17 cellular contexts compared by ENCODE assay signal in the genomic region with DNA sequence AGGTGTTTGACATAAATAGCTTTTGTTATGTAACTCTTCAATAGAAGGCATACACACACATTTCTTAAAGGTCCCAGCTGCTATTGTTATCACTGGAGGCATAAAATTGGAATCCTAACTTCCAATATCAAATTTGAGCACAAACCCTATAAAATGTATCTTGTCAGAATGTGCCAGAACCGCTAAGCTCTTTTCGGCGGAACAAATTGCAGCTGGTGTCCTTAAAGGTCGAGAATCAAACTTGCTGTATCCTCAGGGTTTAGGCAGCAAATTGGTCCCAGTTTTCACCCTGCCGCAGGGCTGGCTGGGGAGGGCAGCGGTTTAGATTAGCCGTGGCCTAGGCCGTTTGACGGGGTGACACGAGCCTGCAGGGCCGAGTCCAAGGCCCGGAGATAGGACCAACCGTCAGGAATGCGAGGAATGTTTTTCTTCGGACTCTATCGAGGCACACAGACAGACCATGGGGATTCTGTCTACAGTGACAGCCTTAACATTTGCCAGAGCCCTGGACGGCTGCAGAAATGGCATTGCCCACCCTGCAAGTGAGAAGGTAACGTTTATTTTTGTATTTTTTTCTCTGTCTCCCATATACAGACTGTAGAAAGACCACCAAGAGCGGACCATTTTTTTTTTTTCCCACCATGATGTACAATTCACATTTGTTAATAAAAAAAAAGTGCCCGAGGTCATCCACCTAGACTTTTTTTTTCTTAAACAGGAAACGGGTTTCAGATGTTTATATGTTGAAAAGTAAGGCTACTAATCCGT.
DNase-seq lines count a peak whose midpoint lies in the region; TF ChIP-seq lines count a peak whose summit lies in the region.
"Had no signal": no experiment of that assay in that cellular context is flagged by ENCODE, and none has a peak within 500 bp of the region (broad histone marks: within the 10 kb centered on the region; RNA-seq: fewer than 3 reads in every experiment).

No MANE protein-coding gene starts in this region.

- DNase-seq in EL (peak; percentile 17), amniotic epithelial cell (ENCODE audit: low read depth) (peak; percentile 31), iPS-NIHi7 (ENCODE audit: extremely low spot score) (peak; percentile 76), nephron progenitor cell (peak; percentile 65), MCF 10A (ENCODE audit: unreplicated experiment) (no peak), DMS53 (lab: John Stamatoyannopoulos, UW) (no peak), NCI-H2081 treated with DMSO at 0.1 percent for 48 hours (lab: John Stamatoyannopoulos, UW) (no peak), NCI-H1092 treated with DMSO at 0.1 percent for 48 hours (lab: John Stamatoyannopoulos, UW) (no peak)
- DNase-seq: activated CD4-positive, CD25-positive, alpha-beta regulatory T cell treated with anti-CD3 and anti-CD28 coated beads, Interleukin-2, amount 50 U/mL, for 72 hours; activated effector memory CD4-positive, alpha-beta T cell treated with anti-CD3 and anti-CD28 coated beads, Interleukin-2, amount 50 U/mL, for 16 hours; aorta; CD4-positive, alpha-beta T cell; HCEC 1CT; head of caudate nucleus; NCI-H187; NCI-H526 treated with DMSO at 0.1 percent for 48 hours; stimulated activated naive CD4-positive, alpha-beta T cell had no signal

- CTCF ChIA-PET in MCF 10A (lab: Yijun Ruan, JAX) = no interaction called here

- TF ChIP-seq CTCF in nephron progenitor cell (IDR thresholded peaks at IDR 0.05) (no peak), MCF 10A (IDR thresholded peaks at IDR 0.05; ENCODE audit: unreplicated experiment) (no peak)

- H3K9me3 Mint-ChIP-seq in nephron progenitor cell (no peaks in the 10 kb centered on the region), MCF 10A (ENCODE audit: unreplicated experiment) (no peaks in the 10 kb centered on the region)
- H3K9me3 Mint-ChIP-seq: CD4-positive, alpha-beta T cell had no signal

- H3K4me1 Mint-ChIP-seq in nephron progenitor cell (peaks cover 80% of the 10 kb centered on the region), MCF 10A (ENCODE audit: insufficient read depth, unreplicated experiment) (no peaks in the 10 kb centered on the region)

- H3K4me3 Mint-ChIP-seq in nephron progenitor cell (peak overlapping the region; percentile 26), MCF 10A (ENCODE audit: unreplicated experiment) (no peak overlapping the region)
- H3K4me3 Mint-ChIP-seq: CD4-positive, alpha-beta T cell had no signal

- intact Hi-C loops in MCF 10A (cut with micrococcal nuclease) = no loop called here

- POLR2A ChIA-PET in MCF 10A (lab: Yijun Ruan, JAX) = no interaction called here

- BruUV-seq in MCF 10A (replicated peaks; lab: Mats Ljungman, UMichigan) = no TSS peak

- H3K27ac Mint-ChIP-seq in nephron progenitor cell (no peak overlapping the region), MCF 10A (ENCODE audit: low read depth, unreplicated experiment) (no peak overlapping the region)
- H3K27ac Mint-ChIP-seq: CD4-positive, alpha-beta T cell had no signal

- no peaks in the 10 kb centered on the region for H3K36me3 Mint-ChIP-seq in nephron progenitor cell (ENCODE audit: low read depth)
- H3K36me3 Mint-ChIP-seq in MCF 10A (ENCODE audit: insufficient read depth, unreplicated experiment) = no peaks in the 10 kb centered on the region

- H3K27me3 Mint-ChIP-seq in nephron progenitor cell (ENCODE audit: low read depth, poor library complexity) (peaks cover 66% of the 10 kb centered on the region), MCF 10A (ENCODE audit: insufficient read depth, unreplicated experiment) (peaks cover 100% of the 10 kb centered on the region)

Comparison
In these comparisons a context has a peak if more than half of its experiments do, and no peak if none do; other contexts are left out.
1. DNase-seq: peak in EL (single experiment), amniotic epithelial cell (single experiment), iPS-NIHi7 (single experiment) and nephron progenitor cell (single experiment); none in MCF 10A (single experiment), DMS53 (single experiment), NCI-H2081 treated with DMSO at 0.1 percent for 48 hours (single experiment) and NCI-H1092 treated with DMSO at 0.1 percent for 48 hours (single experiment).